ENCODE assay signal across 16 cellular contexts in the genomic region with DNA sequence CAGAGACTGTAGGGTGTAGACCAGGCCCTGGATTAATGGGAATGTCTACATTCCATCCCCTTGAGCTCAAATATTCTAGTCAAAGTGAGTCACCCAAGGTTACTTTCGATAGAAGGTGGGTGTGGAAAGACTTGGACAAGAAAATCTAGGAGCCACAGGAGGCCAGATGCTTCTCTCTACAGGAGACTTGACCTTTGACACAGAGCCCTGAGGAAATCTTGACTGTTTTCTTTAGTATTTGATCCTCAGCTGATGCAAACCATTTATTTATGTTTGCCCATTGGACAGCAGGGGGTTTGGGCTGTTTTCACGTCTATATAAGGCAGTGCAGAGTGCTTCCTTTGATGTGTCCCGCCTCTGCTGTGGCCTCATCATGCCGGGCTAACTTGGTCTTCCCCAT. TPM values are rescaled to one million over a fixed set of nuclear protein-coding genes. Genes with fewer than 3 reads are reported as not detected.
DNase-seq lines count a peak whose midpoint lies in the region; FAIRE-seq and TF ChIP-seq lines count a peak whose summit lies in the region.
"Had no signal": no experiment of that assay in that cellular context is flagged by ENCODE, and none has a peak within 500 bp of the region (broad histone marks: within the 10 kb centered on the region; RNA-seq: fewer than 3 reads in every experiment).

No MANE protein-coding gene starts in this region.

- H3K4me1 ChIP-seq in GM23248 (ENCODE audit: insufficient read depth) (peaks cover 11% of the 10 kb centered on the region), testis (no peaks in the 10 kb centered on the region), MM.1S (ENCODE audit: low read length) (peaks cover 8% of the 10 kb centered on the region)
- H3K4me1 ChIP-seq: gastroesophageal sphincter, upper lobe of left lung had no signal

- in situ Hi-C loops in GM23248 (cut with MboI) = no loop called here
- in situ Hi-C loops in KBM-7 (cut with MboI; ENCODE audit: low pct_unique_long_range_greater_than_20kb, low sequenced_read_pairs) = no loop called here

- H2AFZ ChIP-seq in GM23248 = peak overlapping the region; percentile 43
- no peak overlapping the region for H2AFZ ChIP-seq in MM.1S (ENCODE audit: low read length)

- peak; percentile 74 for DNase-seq in GM23248
- peak; percentile 22 for DNase-seq in NCI-H2227 treated with DMSO at 0.1 percent for 48 hours (lab: John Stamatoyannopoulos, UW)
- DNase-seq in epithelial cell of esophagus (ENCODE audit: low read depth) = peak; percentile 89
- DNase-seq in non-pigmented ciliary epithelial cell (ENCODE audit: low read depth) = peak; percentile 89
- DNase-seq in testis = no peak
- DNase-seq in MM.1S = no peak
- no peak for DNase-seq in GM12892 (ENCODE audit: insufficient read length)
- no peak for DNase-seq in KBM-7
- DNase-seq: activated T-cell treated with anti-CD3 and anti-CD28 coated beads, Interleukin-2, amount 50 U/mL, for 72 hours; SHP77; upper lobe of left lung had no signal

- H3K36me3 ChIP-seq in GM23248 (ENCODE audit: low read depth) (no peaks in the 10 kb centered on the region), testis (ENCODE audit: low read depth, missing control alignments) (no peaks in the 10 kb centered on the region), MM.1S (replicated peaks; ENCODE audit: insufficient read depth, low read length) (no peaks in the 10 kb centered on the region)
- H3K36me3 ChIP-seq: gastroesophageal sphincter, upper lobe of left lung had no signal

- H3K27ac ChIP-seq in GM23248 (no peak overlapping the region), testis (no peak overlapping the region), MM.1S (ENCODE audit: low read length) (no peak overlapping the region)
- H3K27ac ChIP-seq: gastroesophageal sphincter, upper lobe of left lung had no signal

- peak overlapping the region; percentile 31 for H3K4me2 ChIP-seq in GM23248 (ENCODE audit: unreplicated experiment)
- H3K4me2 ChIP-seq in MM.1S (ENCODE audit: low read depth, low read length) = no peak overlapping the region

- FAIRE-seq in GM12892 (lab: Jason Lieb, UNC) = no peak
- FAIRE-seq: D721Med, GM18507 had no signal

- no peak for TF ChIP-seq CTCF in epithelial cell of esophagus (IDR thresholded peaks at IDR 0.05; ENCODE audit: insufficient read depth, low read depth, low read length, missing control alignments)
- TF ChIP-seq CTCF in testis (IDR thresholded peaks at IDR 0.05) = no peak
- no peak for TF ChIP-seq CTCF in MM.1S (IDR thresholded peaks at IDR 0.05; ENCODE audit: low read length)

- H3K9me2 ChIP-seq in GM23248 (ENCODE audit: insufficient read depth) (no peaks in the 10 kb centered on the region), MM.1S (replicated peaks; ENCODE audit: insufficient read depth, low read length) (no peaks in the 10 kb centered on the region)

- no peaks in the 10 kb centered on the region for H4K20me1 ChIP-seq in GM23248 (ENCODE audit: insufficient read depth)
- H4K20me1 ChIP-seq in MM.1S (ENCODE audit: insufficient read depth, low read length) = no peaks in the 10 kb centered on the region

- TF ChIP-seq POLR2A in testis (IDR thresholded peaks at IDR 0.05) = no peak
- no peak for TF ChIP-seq POLR2A in GM12892 (IDR thresholded peaks at IDR 0.05; ENCODE audit: low read depth, low read length)

- H3K9ac ChIP-seq in GM23248 = no peak overlapping the region
- H3K9ac ChIP-seq in MM.1S (ENCODE audit: low read length) = no peak overlapping the region

- H3K79me2 ChIP-seq in GM23248 (ENCODE audit: insufficient read depth) (no peaks in the 10 kb centered on the region), MM.1S (ENCODE audit: low read length) (no peaks in the 10 kb centered on the region)

- WGBS in GM23248 (ENCODE audit: low coverage in 1 of 2, low lambda C conversion rate in 2 of 2, missing lambda C conversion rate in 2 of 2), 2 experiments = 27 to 42% methylated on average over 4 of the region's 4 CpGs
- 72 to 75% methylated on average over 4 of the region's 4 CpGs for WGBS in testis, 2 donors

- H3K9me3 ChIP-seq in GM23248 (ENCODE audit: low read depth) = no peaks in the 10 kb centered on the region
- H3K9me3 ChIP-seq in testis = no peaks in the 10 kb centered on the region
- no peaks in the 10 kb centered on the region for H3K9me3 ChIP-seq in MM.1S (replicated peaks; ENCODE audit: insufficient read depth, low read length)
- H3K9me3 ChIP-seq: gastroesophageal sphincter, upper lobe of left lung had no signal

- H3K4me3 ChIP-seq in GM23248 = no peak overlapping the region
- no peak overlapping the region for H3K4me3 ChIP-seq in epithelial cell of esophagus (ENCODE audit: low read length)
- H3K4me3 ChIP-seq in testis = no peak overlapping the region
- H3K4me3 ChIP-seq in MM.1S (ENCODE audit: low read length) = no peak overlapping the region
- H3K4me3 ChIP-seq: gastroesophageal sphincter, lung, upper lobe of left lung had no signal

- H3F3A ChIP-seq in GM23248 (ENCODE audit: insufficient read depth) (no peaks in the 10 kb centered on the region), MM.1S (ENCODE audit: insufficient read depth, low read length) (peaks cover 9% of the 10 kb centered on the region)

- no peaks in the 10 kb centered on the region for H3K27me3 ChIP-seq in GM23248 (replicated peaks; ENCODE audit: insufficient read depth)
- H3K27me3 ChIP-seq in testis = no peaks in the 10 kb centered on the region
- no peaks in the 10 kb centered on the region for H3K27me3 ChIP-seq in MM.1S (replicated peaks; ENCODE audit: insufficient read depth, low read length)
- H3K27me3 ChIP-seq: gastroesophageal sphincter, upper lobe of left lung had no signal

- intact Hi-C loops in testis (cut with DNase I; ENCODE audit: low total_unique reads) = no loop called here

RNA-seq across cellular contexts. Expression of a gene that starts 15.7 kb away (rescaled TPM):
- 14.8 and 18.5 TPM in 2 replicates for total RNA-seq in GM23248 (2014; rRNA removed; shearing (Covaris generic))
- polyA plus RNA-seq in GM23248 (2016; fragmentation: Nextera tagmentation; extraction: Ambion mirVana) (30.0 and 34.3 TPM in 2 replicates), testis (ENCODE audit: insufficient read depth, low read depth, low replicate concordance) (9.9 TPM)
- 10 to 100 TPM; 15.3 to 16.1 TPM for total RNA-seq in testis
- polyA plus RNA-seq in GM12892 (2012; ENCODE audit: missing spikeins) = 9.7 TPM
- total RNA-seq: NCI-H460 had no signal

RNA-seq across cellular contexts. Expression of a gene that starts 41.3 kb away (rescaled TPM):
- 148 and 151 TPM in 2 replicates for total RNA-seq in GM23248 (2014; rRNA removed; shearing (Covaris generic))
- polyA plus RNA-seq in GM23248 (2016; fragmentation: Nextera tagmentation; extraction: Ambion mirVana) (153 and 154 TPM in 2 replicates), testis (ENCODE audit: insufficient read depth, low read depth, low replicate concordance) (106 TPM)
- total RNA-seq in testis = 100 to 1,000 TPM; 116 to 121 TPM
- polyA plus RNA-seq in GM12892 (2012; ENCODE audit: missing spikeins) = 373 TPM

Comparison
In these comparisons a context has a peak if more than half of its experiments do, and no peak if none do; other contexts are left out.
1. DNase-seq: peak in GM23248 (single experiment), NCI-H2227 treated with DMSO at 0.1 percent for 48 hours (single experiment), epithelial cell of esophagus (single experiment) and non-pigmented ciliary epithelial cell (single experiment); none in testis (single experiment), MM.1S (single experiment), GM12892 (single experiment) and KBM-7 (single experiment).